In genomic region chr16:57485916-57486857, GRCh38 we compare ENCODE assay signal across 7 cellular contexts. TPM values are rescaled to one million over a fixed set of nuclear protein-coding genes. Genes with fewer than 3 reads are reported as not detected.
A peak's percentile ranks its signal among the peaks of the same experiment; 100 is the strongest.
DNase-seq lines count a peak whose midpoint lies in the region; ATAC-seq and TF ChIP-seq lines count a peak whose summit lies in the region.

DOK4 (minus strand) TSS chr16:57486493; CDS start chr16:57479507, 6,986 bp downstream.

- DNase-seq in GM13976 (ENCODE audit: low spot score) (peak; percentile 97), NCI-H128 (lab: John Stamatoyannopoulos, UW; ENCODE audit: unreplicated experiment) (peak; percentile 10), cerebellar cortex (ENCODE audit: low spot score) (peak; percentile 68), kidney epithelial cell (ENCODE audit: low read depth) (no peak)
- peak; percentile 69 for DNase-seq in activated CD4-positive, alpha-beta T cell treated with anti-CD3 and anti-CD28 coated beads for 1 hour
- peak; percentile 62 to 76 for DNase-seq in stimulated activated CD4-positive, alpha-beta T cell treated with anti-CD3 and anti-CD28 coated beads, Interleukin-15, amount 100 ng/mL, for 48 hours (ENCODE audit: low read depth in 2 of 2)

- ATAC-seq in HG02610 (IDR thresholded peaks at IDR 0.05; ENCODE audit: unreplicated experiment) = peak; percentile 83

- peak within 1 kb of the TSS; percentile 89 for H3K4me3 ChIP-seq in kidney epithelial cell (ENCODE audit: low read depth, low read length)

- TF ChIP-seq CTCF in GM13976 (IDR thresholded peaks at IDR 0.05; ENCODE audit: borderline replicate concordance, control extremely low read depth, extremely low read depth, insufficient read depth, missing control alignments) = no peak
- TF ChIP-seq CTCF in kidney epithelial cell (IDR thresholded peaks at IDR 0.05; ENCODE audit: insufficient read depth, low read length, poor library complexity, severe bottlenecking) = no peak

- in situ Hi-C loops in GM13976 (cut with MboI; ENCODE audit: low sequenced_read_pairs, unreplicated experiment) = no loop called here

- no peaks in the 10 kb centered on the region for H3K36me3 ChIP-seq in kidney epithelial cell (ENCODE audit: control insufficient read depth, insufficient read depth, low read length)

- H3K27me3 ChIP-seq in kidney epithelial cell (ENCODE audit: control insufficient read depth, insufficient read depth, low read length) = no peaks in the 10 kb centered on the region

RNA-seq across cellular contexts. Expression of gene DOK4, which starts in this region (rescaled TPM):
- 23.1 and 23.2 TPM in 2 replicates for total RNA-seq in kidney epithelial cell
